In genomic region chr5:14380712-14381111, GRCh38 we compare ENCODE assay signal across 21 cellular contexts.
"Had no signal": no experiment of that assay in that cellular context is flagged by ENCODE, and none has a peak within 500 bp of the region (broad histone marks: within the 10 kb centered on the region; RNA-seq: fewer than 3 reads in every experiment).

No MANE protein-coding gene starts in this region.

- FAIRE-seq: colon, endothelial cell of umbilical vein, kidney, small intestine had no signal

- ATAC-seq: naive thymus-derived CD4-positive, alpha-beta T cell had no signal

- H3K4me3 Mint-ChIP-seq: naive thymus-derived CD4-positive, alpha-beta T cell had no signal

- H3K9me3 Mint-ChIP-seq: naive thymus-derived CD4-positive, alpha-beta T cell had no signal

- H3K27ac Mint-ChIP-seq: naive thymus-derived CD4-positive, alpha-beta T cell had no signal

- H3K27me3 ChIP-seq: hepatocyte, neutrophil, right atrium auricular region, suprapubic skin, tibial artery, upper lobe of left lung, vagina had no signal

- H3K4me3 ChIP-seq: hepatocyte, left ventricle myocardium inferior, lung, right atrium auricular region, suprapubic skin, tibial artery, upper lobe of left lung, vagina had no signal

- H3K9me3 ChIP-seq: left ventricle myocardium inferior, neutrophil, right atrium auricular region, suprapubic skin, tibial artery, upper lobe of left lung, vagina had no signal

- H3K36me3 ChIP-seq: neutrophil had no signal

- H3K4me1 ChIP-seq: left ventricle myocardium inferior, right atrium auricular region, suprapubic skin, tibial artery, upper lobe of left lung, vagina had no signal

- DNase-seq: dermis blood vessel endothelial cell; erythroblast; foreskin melanocyte; head of caudate nucleus; kidney; left cardiac atrium; left ventricle myocardium inferior; naive thymus-derived CD4-positive, alpha-beta T cell; small intestine; stimulated activated CD4-positive, alpha-beta T cell treated with anti-CD3 and anti-CD28 coated beads, Interleukin-12 subunit alpha, Interleukin-12 subunit beta, amount 100 ng/mL, for 4 hours; stimulated activated naive CD4-positive, alpha-beta T cell treated with Interleukin-2 at 50 U/mL for 16 hours had no signal
